In genomic region chr6:3009930-3010329, GRCh38 we compare ENCODE assay signal across 22 cellular contexts.
"Had no signal": no experiment of that assay in that cellular context is flagged by ENCODE, and none has a peak within 500 bp of the region (broad histone marks: within the 10 kb centered on the region; RNA-seq: fewer than 3 reads in every experiment).

No MANE protein-coding gene starts in this region.

- H3K9me3 Mint-ChIP-seq: natural killer cell treated with Interleukin-12 subunit alpha and Interleukin-12 subunit beta and Interleukin-15 and Interleukin-18, amount 100 ng/mL, for 72 hours had no signal

- H3K27me3 ChIP-seq: right atrium auricular region, transverse colon, vagina had no signal

- H3K9me3 ChIP-seq: vagina had no signal

- H3K27ac ChIP-seq: right atrium auricular region, transverse colon, vagina had no signal

- H3K4me3 Mint-ChIP-seq: activated B cell treated with CpG ODN at 0.5 μM for 24 hours; activated CD8-positive, alpha-beta T cell treated with anti-CD3 and anti-CD28 coated beads, Interleukin-2, amount 10 ng/mL, durations not matched to agents 7 days and 5 days; activated naive CD8-positive, alpha-beta T cell; endodermal cell; natural killer cell treated with Interleukin-12 subunit alpha and Interleukin-12 subunit beta and Interleukin-15 and Interleukin-18, amount 100 ng/mL, for 72 hours had no signal

- DNase-seq: activated B cell treated with CpG ODN at 0.5 μM for 24 hours; activated CD4-positive, alpha-beta T cell treated with anti-CD3 and anti-CD28 coated beads for 48 hours; activated CD8-positive, alpha-beta memory T cell treated with anti-CD3 and anti-CD28 coated beads, Interleukin-2, amount 50 U/mL, for 4 hours; activated CD8-positive, alpha-beta T cell treated with anti-CD3 and anti-CD28 coated beads, Interleukin-2, amount 10 ng/mL, durations not matched to agents 7 days and 5 days; activated effector memory CD4-positive, alpha-beta T cell treated with anti-CD3 and anti-CD28 coated beads, Interleukin-2, amount 50 U/mL, for 16 hours; activated T-cell treated with anti-CD3 and anti-CD28 coated beads, Interleukin-2, amount 50 U/mL, for 48 hours; endodermal cell; hippocampal formation; kidney; mesenchymal stem cell; nucleus accumbens; stimulated activated CD4-positive, alpha-beta T cell treated with anti-CD3 and anti-CD28 coated beads, Interleukin-4, amount 100 ng/mL, for 4 hours; stimulated activated CD8-positive, alpha-beta memory T cell treated with anti-CD3 and anti-CD28 coated beads, Interleukin-4, amount 100 ng/mL, for 48 hours; stimulated activated naive CD8-positive, alpha-beta T cell treated with anti-CD3 and anti-CD28 coated beads, Interleukin-15, Interleukin-2, amounts not matched to agents 100 U/mL and 50 U/mL, for 24 hours; T-helper 2 cell; transverse colon had no signal

- H3K4me1 Mint-ChIP-seq: activated B cell treated with CpG ODN at 0.5 μM for 24 hours, endodermal cell had no signal

- ATAC-seq: activated CD8-positive, alpha-beta T cell treated with anti-CD3 and anti-CD28 coated beads, Interleukin-2, amount 10 ng/mL, durations not matched to agents 7 days and 5 days; natural killer cell treated with Interleukin-12 subunit alpha and Interleukin-12 subunit beta and Interleukin-15 and Interleukin-18, amount 100 ng/mL, for 72 hours; stimulated activated naive CD8-positive, alpha-beta T cell treated with anti-CD3 and anti-CD28 coated beads, Interleukin-15, Interleukin-2, amounts not matched to agents 100 U/mL and 50 U/mL, for 24 hours had no signal

- H3K4me1 ChIP-seq: right atrium auricular region, transverse colon, vagina had no signal

- H3K27ac Mint-ChIP-seq: activated B cell treated with CpG ODN at 0.5 μM for 24 hours; activated CD8-positive, alpha-beta T cell treated with anti-CD3 and anti-CD28 coated beads, Interleukin-2, amount 10 ng/mL, durations not matched to agents 7 days and 5 days; activated naive CD8-positive, alpha-beta T cell; endodermal cell; natural killer cell treated with Interleukin-12 subunit alpha and Interleukin-12 subunit beta and Interleukin-15 and Interleukin-18, amount 100 ng/mL, for 72 hours; progenitor cell of endocrine pancreas had no signal

- H3K27me3 Mint-ChIP-seq: activated B cell treated with CpG ODN at 0.5 μM for 24 hours; activated naive CD8-positive, alpha-beta T cell; natural killer cell treated with Interleukin-12 subunit alpha and Interleukin-12 subunit beta and Interleukin-15 and Interleukin-18, amount 100 ng/mL, for 72 hours; progenitor cell of endocrine pancreas had no signal

- H3K4me3 ChIP-seq: right atrium auricular region, smooth muscle cell, transverse colon, vagina had no signal
